In the genomic region with DNA sequence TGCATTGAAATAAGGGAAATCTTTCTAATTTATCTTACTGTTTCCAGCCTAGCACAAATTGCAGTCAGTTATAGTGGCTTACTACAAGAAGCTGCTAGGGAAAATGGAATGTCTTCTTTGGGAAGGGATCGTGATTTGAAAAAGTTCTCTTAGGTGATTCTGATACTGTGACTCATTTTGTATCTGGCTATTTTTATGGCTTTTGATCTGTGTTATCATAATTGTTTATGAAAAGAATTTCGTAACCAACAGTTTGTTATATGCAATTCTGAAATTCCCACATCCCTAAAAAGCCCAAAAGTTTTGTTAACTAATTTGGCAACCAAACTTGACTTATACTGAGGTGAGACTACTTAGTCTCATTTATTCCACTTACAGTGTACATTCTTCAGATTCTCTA, we compare ENCODE assay signal across 21 cellular contexts. TPM values are rescaled to one million over a fixed set of nuclear protein-coding genes. Genes with fewer than 3 reads are reported as not detected.
A peak's percentile ranks its signal among the peaks of the same experiment; 100 is the strongest.
DNase-seq lines count a peak whose midpoint lies in the region; ATAC-seq and TF ChIP-seq lines count a peak whose summit lies in the region.
"Had no signal": no experiment of that assay in that cellular context is flagged by ENCODE, and none has a peak within 500 bp of the region (broad histone marks: within the 10 kb centered on the region; RNA-seq: fewer than 3 reads in every experiment).

No MANE protein-coding gene starts in this region.

- H3K79me2 ChIP-seq in GM23338 (replicated peaks; ENCODE audit: insufficient read depth), result peaks cover 100% of the 10 kb centered on the region

- no peak overlapping the region for H2AFZ ChIP-seq in GM23338

- no peaks in the 10 kb centered on the region for H3K36me3 ChIP-seq in GM23338 (ENCODE audit: insufficient read depth)

- peaks cover 51% of the 10 kb centered on the region for H3K4me1 ChIP-seq in GM23338 (ENCODE audit: insufficient read depth)

- H4K20me1 ChIP-seq in GM23338 (replicated peaks; ENCODE audit: insufficient read depth), result peaks cover 35% of the 10 kb centered on the region

- DNase-seq in activated naive CD4-positive, alpha-beta T cell (lab: John Stamatoyannopoulos, UW), result no peak
- DNase-seq in fibroblast of pulmonary artery (ENCODE audit: low read depth) (peak; percentile 10), retinal pigment epithelial cell (ENCODE audit: low read depth) (peak; percentile 60), GM23338 (ENCODE audit: low spot score) (no peak)
- DNase-seq in effector CD8-positive, alpha-beta T cell (lab: John Stamatoyannopoulos, UW), result no peak
- DNase-seq: DMS 273 treated with DMSO at 0.1 percent for 48 hours, DND-41, GF-D8, KBM-7, MV-4-11, NCI-H1417, NCI-H187, NCI-H526, PC-3, RPMI8226, SHP77 treated with DMSO at 0.1 percent for 48 hours had no signal

- no peak overlapping the region for H3K27ac ChIP-seq in GM23338 (ENCODE audit: low read depth)
- H3K27ac ChIP-seq: 22Rv1 had no signal

- H3K4me2 ChIP-seq in GM23338, result no peak overlapping the region

- H3K4me1 Mint-ChIP-seq in activated naive CD4-positive, alpha-beta T cell treated with anti-CD3 and anti-CD28 coated beads, Interleukin-2, amount 50 U/mL, for 24 hours, result peaks cover 50% of the 10 kb centered on the region
- peaks cover 31% of the 10 kb centered on the region for H3K4me1 Mint-ChIP-seq in GM23338

- no peaks in the 10 kb centered on the region for H3K9me3 Mint-ChIP-seq in activated naive CD4-positive, alpha-beta T cell treated with anti-CD3 and anti-CD28 coated beads, Interleukin-2, amount 50 U/mL, for 24 hours
- no peaks in the 10 kb centered on the region; the same call in 2 of the 3 replicates for H3K9me3 Mint-ChIP-seq in GM23338

- no peaks in the 10 kb centered on the region for H3K27me3 ChIP-seq in GM23338 (ENCODE audit: insufficient read depth)

- peaks cover 4% of the 10 kb centered on the region for H3K36me3 Mint-ChIP-seq in activated naive CD4-positive, alpha-beta T cell treated with anti-CD3 and anti-CD28 coated beads, Interleukin-2, amount 50 U/mL, for 24 hours
- H3K36me3 Mint-ChIP-seq in GM23338 (ENCODE audit: low read depth), result peaks cover 3% of the 10 kb centered on the region; the same call in 1 of the 3 replicates

- TF ChIP-seq CTCF in fibroblast of pulmonary artery (IDR thresholded peaks at IDR 0.05; ENCODE audit: low read length, missing control alignments) (no peak), retinal pigment epithelial cell (conservative IDR thresholded peaks at IDR 0.05; ENCODE audit: low read depth, low read length) (no peak), GM23338 (conservative IDR thresholded peaks at IDR 0.05; ENCODE audit: low read depth in 2 of 2) (no peak)

- ATAC-seq in SK-N-SH treated with all-trans-retinoic acid at 6 μM for 48 hours, result peak; percentile 78
- no peak for ATAC-seq in GM23338
- ATAC-seq in HG03442 (IDR thresholded peaks at IDR 0.05; ENCODE audit: unreplicated experiment), result no peak
- ATAC-seq: PC-3 had no signal

- no peaks in the 10 kb centered on the region for H3K27me3 Mint-ChIP-seq in activated naive CD4-positive, alpha-beta T cell treated with anti-CD3 and anti-CD28 coated beads, Interleukin-2, amount 50 U/mL, for 24 hours
- H3K27me3 Mint-ChIP-seq in GM23338 (ENCODE audit: insufficient read depth, low read depth, poor library complexity), result peaks cover 6% of the 10 kb centered on the region

- no peaks in the 10 kb centered on the region for H3F3A ChIP-seq in GM23338 (replicated peaks; ENCODE audit: low read depth)

- no peaks in the 10 kb centered on the region for H3K9me2 ChIP-seq in GM23338 (ENCODE audit: insufficient read depth)

- H3K4me3 Mint-ChIP-seq in activated naive CD4-positive, alpha-beta T cell treated with anti-CD3 and anti-CD28 coated beads, Interleukin-2, amount 50 U/mL, for 24 hours, result no peak overlapping the region
- no peak overlapping the region for H3K4me3 Mint-ChIP-seq in GM23338
- H3K4me3 Mint-ChIP-seq: CD14-positive monocyte had no signal

- H3K27ac Mint-ChIP-seq in activated naive CD4-positive, alpha-beta T cell treated with anti-CD3 and anti-CD28 coated beads, Interleukin-2, amount 50 U/mL, for 24 hours, result peak overlapping the region; percentile 17
- H3K27ac Mint-ChIP-seq in GM23338, result no peak overlapping the region
- H3K27ac Mint-ChIP-seq: CD14-positive monocyte had no signal

- H3K4me3 ChIP-seq in fibroblast of pulmonary artery (replicated peaks; ENCODE audit: low read depth, low read length), result no peak overlapping the region
- no peak overlapping the region for H3K4me3 ChIP-seq in retinal pigment epithelial cell (ENCODE audit: low read length)
- H3K4me3 ChIP-seq in GM23338, result no peak overlapping the region

TF ChIP-seq in SK-N-SH treated with all-trans-retinoic acid at 6 μM for 48 hours, 23 proteins besides CTCF, POLR2A, EP300 and RAD21:
- TF ChIP-seq ZFP30 (CRISPR knock-in tag; IDR thresholded peaks at IDR 0.05) (no peak), ISL1 (CRISPR knock-in tag; IDR thresholded peaks at IDR 0.05) (peak; percentile 69), OSR1 (CRISPR knock-in tag; IDR thresholded peaks at IDR 0.05) (no peak), ZFP3 (CRISPR knock-in tag; IDR thresholded peaks at IDR 0.05) (no peak), RARB (CRISPR knock-in tag; IDR thresholded peaks at IDR 0.05) (no peak), ZNF70 (CRISPR knock-in tag; IDR thresholded peaks at IDR 0.05) (no peak), CSDC2 (CRISPR knock-in tag; IDR thresholded peaks at IDR 0.05) (no peak)
- TF ChIP-seq, protein P1, sequence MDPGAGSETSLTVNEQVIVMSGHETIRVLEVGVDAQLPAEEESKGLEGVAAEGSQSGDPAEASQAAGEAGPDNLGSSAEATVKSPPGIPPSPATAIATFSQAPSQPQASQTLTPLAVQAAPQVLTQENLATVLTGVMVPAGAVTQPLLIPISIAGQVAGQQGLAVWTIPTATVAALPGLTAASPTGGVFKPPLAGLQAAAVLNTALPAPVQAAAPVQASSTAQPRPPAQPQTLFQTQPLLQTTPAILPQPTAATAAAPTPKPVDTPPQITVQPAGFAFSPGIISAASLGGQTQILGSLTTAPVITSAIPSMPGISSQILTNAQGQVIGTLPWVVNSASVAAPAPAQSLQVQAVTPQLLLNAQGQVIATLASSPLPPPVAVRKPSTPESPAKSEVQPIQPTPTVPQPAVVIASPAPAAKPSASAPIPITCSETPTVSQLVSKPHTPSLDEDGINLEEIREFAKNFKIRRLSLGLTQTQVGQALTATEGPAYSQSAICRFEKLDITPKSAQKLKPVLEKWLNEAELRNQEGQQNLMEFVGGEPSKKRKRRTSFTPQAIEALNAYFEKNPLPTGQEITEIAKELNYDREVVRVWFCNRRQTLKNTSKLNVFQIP (CRISPR knock-in tag; IDR thresholded peaks at IDR 0.05; ENCODE audit: borderline replicate concordance, low read depth), result no peak

TF ChIP-seq in GM23338, 12 proteins besides CTCF, POLR2A, EP300 and RAD21 (continues in another document):
- TF ChIP-seq, protein P2, sequence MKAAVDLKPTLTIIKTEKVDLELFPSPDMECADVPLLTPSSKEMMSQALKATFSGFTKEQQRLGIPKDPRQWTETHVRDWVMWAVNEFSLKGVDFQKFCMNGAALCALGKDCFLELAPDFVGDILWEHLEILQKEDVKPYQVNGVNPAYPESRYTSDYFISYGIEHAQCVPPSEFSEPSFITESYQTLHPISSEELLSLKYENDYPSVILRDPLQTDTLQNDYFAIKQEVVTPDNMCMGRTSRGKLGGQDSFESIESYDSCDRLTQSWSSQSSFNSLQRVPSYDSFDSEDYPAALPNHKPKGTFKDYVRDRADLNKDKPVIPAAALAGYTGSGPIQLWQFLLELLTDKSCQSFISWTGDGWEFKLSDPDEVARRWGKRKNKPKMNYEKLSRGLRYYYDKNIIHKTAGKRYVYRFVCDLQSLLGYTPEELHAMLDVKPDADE (IDR thresholded peaks at IDR 0.05), result no peak
- TF ChIP-seq, protein P3, sequence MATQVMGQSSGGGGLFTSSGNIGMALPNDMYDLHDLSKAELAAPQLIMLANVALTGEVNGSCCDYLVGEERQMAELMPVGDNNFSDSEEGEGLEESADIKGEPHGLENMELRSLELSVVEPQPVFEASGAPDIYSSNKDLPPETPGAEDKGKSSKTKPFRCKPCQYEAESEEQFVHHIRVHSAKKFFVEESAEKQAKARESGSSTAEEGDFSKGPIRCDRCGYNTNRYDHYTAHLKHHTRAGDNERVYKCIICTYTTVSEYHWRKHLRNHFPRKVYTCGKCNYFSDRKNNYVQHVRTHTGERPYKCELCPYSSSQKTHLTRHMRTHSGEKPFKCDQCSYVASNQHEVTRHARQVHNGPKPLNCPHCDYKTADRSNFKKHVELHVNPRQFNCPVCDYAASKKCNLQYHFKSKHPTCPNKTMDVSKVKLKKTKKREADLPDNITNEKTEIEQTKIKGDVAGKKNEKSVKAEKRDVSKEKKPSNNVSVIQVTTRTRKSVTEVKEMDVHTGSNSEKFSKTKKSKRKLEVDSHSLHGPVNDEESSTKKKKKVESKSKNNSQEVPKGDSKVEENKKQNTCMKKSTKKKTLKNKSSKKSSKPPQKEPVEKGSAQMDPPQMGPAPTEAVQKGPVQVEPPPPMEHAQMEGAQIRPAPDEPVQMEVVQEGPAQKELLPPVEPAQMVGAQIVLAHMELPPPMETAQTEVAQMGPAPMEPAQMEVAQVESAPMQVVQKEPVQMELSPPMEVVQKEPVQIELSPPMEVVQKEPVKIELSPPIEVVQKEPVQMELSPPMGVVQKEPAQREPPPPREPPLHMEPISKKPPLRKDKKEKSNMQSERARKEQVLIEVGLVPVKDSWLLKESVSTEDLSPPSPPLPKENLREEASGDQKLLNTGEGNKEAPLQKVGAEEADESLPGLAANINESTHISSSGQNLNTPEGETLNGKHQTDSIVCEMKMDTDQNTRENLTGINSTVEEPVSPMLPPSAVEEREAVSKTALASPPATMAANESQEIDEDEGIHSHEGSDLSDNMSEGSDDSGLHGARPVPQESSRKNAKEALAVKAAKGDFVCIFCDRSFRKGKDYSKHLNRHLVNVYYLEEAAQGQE (IDR thresholded peaks at IDR 0.05; ENCODE audit: unreplicated experiment), result no peak

RNA-seq across cellular contexts. Expression of a gene that starts 12.4 kb away (rescaled TPM):
- 89.4 and 90.4 TPM in 2 replicates for total RNA-seq in GM23338 (2014; rRNA removed; shearing (Covaris generic))
- 25.1 and 41.6 TPM in 2 replicates for polyA plus RNA-seq in GM23338 (2016; fragmentation: Nextera tagmentation; extraction: Ambion mirVana)

Comparison
In these comparisons a context has a peak if more than half of its experiments do, and no peak if none do; other contexts are left out.
1. DNase-seq: peak in fibroblast of pulmonary artery (single experiment) and retinal pigment epithelial cell (single experiment); none in activated naive CD4-positive, alpha-beta T cell (0 of 4), effector CD8-positive, alpha-beta T cell (single experiment) and GM23338 (single experiment).